Comparison of ENCODE assay signal across 19 cellular contexts in the genomic region with DNA sequence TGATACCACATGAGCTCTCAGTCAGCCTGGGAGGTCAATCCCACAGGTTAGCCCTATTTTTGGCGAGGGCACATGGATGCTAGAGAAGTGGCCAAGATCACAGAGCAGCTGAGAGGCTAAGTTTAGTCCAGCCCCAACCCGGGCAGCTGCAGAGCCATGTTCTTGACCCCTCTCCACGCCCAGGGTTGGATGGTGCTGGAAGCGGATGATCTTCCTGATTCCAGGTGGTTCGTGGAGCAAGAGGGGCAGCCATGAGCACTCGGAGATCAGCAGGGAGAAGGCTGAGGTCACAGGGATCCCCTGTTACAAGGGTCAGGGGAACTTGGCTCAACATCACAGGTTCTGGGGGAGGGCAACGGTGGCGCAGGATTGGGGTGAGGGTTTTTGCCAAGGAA. TPM values are rescaled to one million over a fixed set of nuclear protein-coding genes. Genes with fewer than 3 reads are reported as not detected.
"Had no signal": no experiment of that assay in that cellular context is flagged by ENCODE, and none has a peak within 500 bp of the region (broad histone marks: within the 10 kb centered on the region; RNA-seq: fewer than 3 reads in every experiment).

No MANE protein-coding gene starts in this region.

- H3K27ac ChIP-seq: dorsolateral prefrontal cortex, prostate gland, sigmoid colon, SK-N-MC, tibial nerve had no signal

- DNase-seq: activated CD4-positive, alpha-beta T cell treated with anti-CD3 and anti-CD28 coated beads, Interleukin-2, amount 50 U/mL, for 4 hours; activated CD4-positive, CD25-positive, alpha-beta regulatory T cell treated with anti-CD3 and anti-CD28 coated beads, Interleukin-2, amount 50 U/mL, for 72 hours; activated naive CD4-positive, alpha-beta T cell treated with anti-CD3 and anti-CD28 coated beads for 36 hours; dorsolateral prefrontal cortex; erythroblast; hypothalamus; nephron progenitor cell; occipital lobe; sigmoid colon; T-helper 9 cell had no signal

- H3K4me3 Mint-ChIP-seq: activated naive CD4-positive, alpha-beta T cell treated with anti-CD3 and anti-CD28 coated beads for 36 hours; nephron progenitor cell; stimulated activated effector memory CD8-positive, alpha-beta T cell treated with anti-CD3 and anti-CD28 coated beads, Interleukin-12 subunit alpha, Interleukin-12 subunit beta, amount 100 ng/mL, for 72 hours had no signal

- H3K9me3 Mint-ChIP-seq: activated T-helper 2 cell treated with anti-CD3 and anti-CD28 coated beads, Interferon-gamma antibody, Interleukin-2, Interleukin-4, amounts not matched to agents 10 μg/mL and 5 μg/mL and 100 μg/mL, durations not matched to agents 14 hours and 24 hours and 36 hours; stimulated activated effector memory CD8-positive, alpha-beta T cell treated with anti-CD3 and anti-CD28 coated beads, Interleukin-12 subunit alpha, Interleukin-12 subunit beta, amount 100 ng/mL, for 72 hours had no signal

- H3K9me3 ChIP-seq: prostate gland, sigmoid colon had no signal

- H3K4me3 ChIP-seq: dorsolateral prefrontal cortex, prostate gland, sigmoid colon, SK-N-MC, tibial nerve had no signal

- H3K36me3 Mint-ChIP-seq: stimulated activated effector memory CD8-positive, alpha-beta T cell treated with anti-CD3 and anti-CD28 coated beads, Interleukin-12 subunit alpha, Interleukin-12 subunit beta, amount 100 ng/mL, for 72 hours had no signal

- H3K27ac Mint-ChIP-seq: activated naive CD4-positive, alpha-beta T cell treated with anti-CD3 and anti-CD28 coated beads for 36 hours; activated T-helper 2 cell treated with anti-CD3 and anti-CD28 coated beads, Interferon-gamma antibody, Interleukin-2, Interleukin-4, amounts not matched to agents 10 μg/mL and 5 μg/mL and 100 μg/mL, durations not matched to agents 14 hours and 24 hours and 36 hours; nephron progenitor cell; stimulated activated effector memory CD8-positive, alpha-beta T cell treated with anti-CD3 and anti-CD28 coated beads, Interleukin-12 subunit alpha, Interleukin-12 subunit beta, amount 100 ng/mL, for 72 hours had no signal

- ATAC-seq: stimulated activated effector memory CD8-positive, alpha-beta T cell treated with anti-CD3 and anti-CD28 coated beads, Interleukin-12 subunit alpha, Interleukin-12 subunit beta, amount 100 ng/mL, for 72 hours had no signal

- H3K4me1 Mint-ChIP-seq: stimulated activated effector memory CD8-positive, alpha-beta T cell treated with anti-CD3 and anti-CD28 coated beads, Interleukin-12 subunit alpha, Interleukin-12 subunit beta, amount 100 ng/mL, for 72 hours had no signal

- H3K36me3 ChIP-seq: prostate gland, sigmoid colon, tibial nerve had no signal

RNA-seq across cellular contexts. Expression of a gene that starts 29.3 kb away (rescaled TPM):
- total RNA-seq: activated naive CD4-positive, alpha-beta T cell treated with anti-CD3 and anti-CD28 coated beads for 36 hours; activated T-helper 2 cell treated with anti-CD3 and anti-CD28 coated beads, Interferon-gamma antibody, Interleukin-2, Interleukin-4, amounts not matched to agents 10 μg/mL and 5 μg/mL and 100 μg/mL, durations not matched to agents 14 hours and 24 hours and 36 hours; astrocyte; bronchial epithelial cell; lung microvascular endothelial cell; occipital lobe; prostate gland; sigmoid colon; subcutaneous adipose tissue; tibial nerve had no signal
